Comparison of ENCODE assay signal across 1 cellular context in genomic region chr17:17351901-17352781, GRCh38.
TF ChIP-seq lines count a peak whose summit lies in the region.

No MANE protein-coding gene starts in this region.

TF ChIP-seq in WTC11, 78 proteins besides CTCF, POLR2A, EP300 and RAD21 (continued from another document):
- no peak for TF ChIP-seq ZNF532 (CRISPR knock-in tag; IDR thresholded peaks at IDR 0.05; ENCODE audit: borderline replicate concordance)
- TF ChIP-seq ARID4B (CRISPR knock-in tag; IDR thresholded peaks at IDR 0.05; ENCODE audit: borderline replicate concordance) = no peak
